11 cellular contexts compared by ENCODE assay signal in genomic region chr15:32434102-32434963, GRCh38. TPM values are rescaled to one million over a fixed set of nuclear protein-coding genes. Genes with fewer than 3 reads are reported as not detected.
DNase-seq lines count a peak whose midpoint lies in the region; ATAC-seq and TF ChIP-seq lines count a peak whose summit lies in the region.
"Not testable (repeated sequence)": the region's sequence is repeated elsewhere in the genome, so short reads cannot be mapped to it uniquely, and the experiment has no call there.
"Had no signal": no experiment of that assay in that cellular context is flagged by ENCODE, and none has a peak within 500 bp of the region (broad histone marks: within the 10 kb centered on the region; RNA-seq: fewer than 3 reads in every experiment).

No MANE protein-coding gene starts in this region.

- not testable (repeated sequence) for H3F3A ChIP-seq in GM23338 (replicated peaks; ENCODE audit: low read depth)

- CTCF ChIA-PET in activated CD8-positive, alpha-beta memory T cell treated with anti-CD3 and anti-CD28 coated beads, Interleukin-2, amount 10 ng/mL, durations not matched to agents 7 days and 5 days (lab: Charles Lee): not testable (repeated sequence)

- intact Hi-C loops in left ventricle myocardium superior (cut with micrococcal nuclease); mucosa of descending colon (cut with DNase I, micrococcal nuclease): not testable (repeated sequence)

- not testable (repeated sequence) for H3K9me3 Mint-ChIP-seq in GM23338; activated CD8-positive, alpha-beta memory T cell treated with anti-CD3 and anti-CD28 coated beads, Interleukin-2, amount 10 ng/mL, durations not matched to agents 7 days and 5 days (ENCODE audit: low read depth); central memory CD8-positive, alpha-beta T cell; stimulated activated effector memory CD8-positive, alpha-beta T cell treated with anti-CD3 and anti-CD28 coated beads, Interleukin-12 subunit alpha, Interleukin-12 subunit beta, amount 100 ng/mL, for 72 hours

- H3K4me3 Mint-ChIP-seq in GM23338; activated CD8-positive, alpha-beta memory T cell treated with anti-CD3 and anti-CD28 coated beads, Interleukin-2, amount 10 ng/mL, durations not matched to agents 7 days and 5 days; central memory CD8-positive, alpha-beta T cell; stimulated activated effector memory CD8-positive, alpha-beta T cell treated with anti-CD3 and anti-CD28 coated beads, Interleukin-12 subunit alpha, Interleukin-12 subunit beta, amount 100 ng/mL, for 72 hours: not testable (repeated sequence)

- not testable (repeated sequence) for H2AFZ ChIP-seq in GM23338

- not testable (repeated sequence) for DNase-seq in GM23338 (ENCODE audit: low spot score); RWPE2 (ENCODE audit: low spot score); activated CD8-positive, alpha-beta memory T cell treated with anti-CD3 and anti-CD28 coated beads, Interleukin-2, amount 10 ng/mL, durations not matched to agents 7 days and 5 days; central memory CD8-positive, alpha-beta T cell (ENCODE audit: low spot score in 2 of 2); left ventricle myocardium superior; mucosa of descending colon; stimulated activated effector memory CD8-positive, alpha-beta T cell treated with anti-CD3 and anti-CD28 coated beads, Interleukin-12 subunit alpha, Interleukin-12 subunit beta, amount 100 ng/mL, for 72 hours (ENCODE audit: low spot score in 2 of 2)

- TF ChIP-seq CTCF in GM23338 (conservative IDR thresholded peaks at IDR 0.05; ENCODE audit: low read depth in 2 of 2); RWPE2 (IDR thresholded peaks at IDR 0.05; ENCODE audit: poor library complexity, severe bottlenecking); mucosa of descending colon (IDR thresholded peaks at IDR 0.05): not testable (repeated sequence)

- H3K27ac ChIP-seq in GM23338 (ENCODE audit: low read depth); RWPE2 (ENCODE audit: poor library complexity, severe bottlenecking): not testable (repeated sequence)

- not testable (repeated sequence) for H3K79me2 ChIP-seq in GM23338 (replicated peaks; ENCODE audit: insufficient read depth)

- H3K9me2 ChIP-seq in GM23338 (ENCODE audit: insufficient read depth): not testable (repeated sequence)

- H3K36me3 ChIP-seq in GM23338 (ENCODE audit: insufficient read depth); RWPE2 (ENCODE audit: low read depth); mucosa of descending colon (ENCODE audit: low read depth): not testable (repeated sequence)

- ATAC-seq in GM23338 (peak; percentile 92), RWPE2 (ENCODE audit: low read depth) (peak; percentile 80), left ventricle myocardium superior (peak; percentile 84), mucosa of descending colon (peak; percentile 84)
- ATAC-seq in activated CD8-positive, alpha-beta memory T cell treated with anti-CD3 and anti-CD28 coated beads, Interleukin-2, amount 10 ng/mL, durations not matched to agents 7 days and 5 days: peak; percentile 79
- peak; percentile 72 for ATAC-seq in central memory CD8-positive, alpha-beta T cell (replicated peaks; ENCODE audit: extremely low read depth, poor library complexity, severe bottlenecking)
- peak; percentile 76 for ATAC-seq in stimulated activated effector memory CD8-positive, alpha-beta T cell treated with anti-CD3 and anti-CD28 coated beads, Interleukin-12 subunit alpha, Interleukin-12 subunit beta, amount 100 ng/mL, for 72 hours

- H3K9me3 ChIP-seq in RWPE2 (ENCODE audit: severe bottlenecking); mucosa of descending colon: not testable (repeated sequence)

- H4K20me1 ChIP-seq in GM23338 (replicated peaks; ENCODE audit: insufficient read depth): not testable (repeated sequence)

- not testable (repeated sequence) for H3K4me1 ChIP-seq in GM23338 (ENCODE audit: insufficient read depth); RWPE2 (ENCODE audit: insufficient read depth, poor library complexity, severe bottlenecking); mucosa of descending colon (ENCODE audit: low read depth)

- not testable (repeated sequence) for H3K27ac Mint-ChIP-seq in GM23338; activated CD8-positive, alpha-beta memory T cell treated with anti-CD3 and anti-CD28 coated beads, Interleukin-2, amount 10 ng/mL, durations not matched to agents 7 days and 5 days; central memory CD8-positive, alpha-beta T cell (ENCODE audit: low read depth); stimulated activated effector memory CD8-positive, alpha-beta T cell treated with anti-CD3 and anti-CD28 coated beads, Interleukin-12 subunit alpha, Interleukin-12 subunit beta, amount 100 ng/mL, for 72 hours

- H3K4me1 Mint-ChIP-seq in GM23338; activated CD8-positive, alpha-beta memory T cell treated with anti-CD3 and anti-CD28 coated beads, Interleukin-2, amount 10 ng/mL, durations not matched to agents 7 days and 5 days; central memory CD8-positive, alpha-beta T cell; stimulated activated effector memory CD8-positive, alpha-beta T cell treated with anti-CD3 and anti-CD28 coated beads, Interleukin-12 subunit alpha, Interleukin-12 subunit beta, amount 100 ng/mL, for 72 hours: not testable (repeated sequence)

- not testable (repeated sequence) for H3K36me3 Mint-ChIP-seq in GM23338 (ENCODE audit: low read depth); activated CD8-positive, alpha-beta memory T cell treated with anti-CD3 and anti-CD28 coated beads, Interleukin-2, amount 10 ng/mL, durations not matched to agents 7 days and 5 days; central memory CD8-positive, alpha-beta T cell (ENCODE audit: insufficient read depth); stimulated activated effector memory CD8-positive, alpha-beta T cell treated with anti-CD3 and anti-CD28 coated beads, Interleukin-12 subunit alpha, Interleukin-12 subunit beta, amount 100 ng/mL, for 72 hours

- H3K4me2 ChIP-seq in GM23338: not testable (repeated sequence)

- not testable (repeated sequence) for H3K4me3 ChIP-seq in GM23338; RWPE2 (ENCODE audit: severe bottlenecking); mucosa of descending colon

- H3K27me3 ChIP-seq in GM23338 (ENCODE audit: insufficient read depth); RWPE2 (ENCODE audit: insufficient read depth, poor library complexity, severe bottlenecking): not testable (repeated sequence)

- H3K27me3 Mint-ChIP-seq in GM23338 (ENCODE audit: insufficient read depth, low read depth, poor library complexity); activated CD8-positive, alpha-beta memory T cell treated with anti-CD3 and anti-CD28 coated beads, Interleukin-2, amount 10 ng/mL, durations not matched to agents 7 days and 5 days; central memory CD8-positive, alpha-beta T cell: not testable (repeated sequence)

RNA-seq across cellular contexts. Expression of gene GOLGA8O, which starts 21.1 kb away (rescaled TPM):
- not detected in 2 replicates for total RNA-seq in GM23338 (2014; rRNA removed; shearing (Covaris generic))
- not detected in 2 replicates for polyA plus RNA-seq in GM23338 (2016; fragmentation: Nextera tagmentation; extraction: Ambion mirVana)
- 1 to 10 TPM; 6.3 to 7.8 TPM for total RNA-seq in activated CD8-positive, alpha-beta memory T cell treated with anti-CD3 and anti-CD28 coated beads, Interleukin-2, amount 10 ng/mL, durations not matched to agents 7 days and 5 days
- total RNA-seq in left ventricle myocardium superior (2.0 TPM), mucosa of descending colon (1 to 10 TPM in 1 of 3 donors, under 1 TPM in 2; 0.60 to 1.5 (median 0.60) TPM)
- total RNA-seq: Daoy, GM23248, RPMI7951 had no signal
- polyA plus RNA-seq: GM23248 had no signal

RNA-seq across cellular contexts. Expression of gene GOLGA8K, which starts 31.2 kb away (rescaled TPM):
- total RNA-seq in GM23338 (2014; rRNA removed; shearing (Covaris generic)): not detected in 2 replicates
- 0.24 TPM in 1 of 2 replicates, not detected in the other for polyA plus RNA-seq in GM23338 (2016; fragmentation: Nextera tagmentation; extraction: Ambion mirVana)
- total RNA-seq in activated CD8-positive, alpha-beta memory T cell treated with anti-CD3 and anti-CD28 coated beads, Interleukin-2, amount 10 ng/mL, durations not matched to agents 7 days and 5 days: 1 to 10 TPM in 1 of 2 experiments, under 1 TPM in 1; 0.68 to 1.5 TPM
- 0.74 TPM for total RNA-seq in left ventricle myocardium superior
- 1 to 10 TPM in 2 of 3 donors, under 1 TPM in 1; 0.43 to 2.0 (median 1.2) TPM for total RNA-seq in mucosa of descending colon
- total RNA-seq: Daoy, GM23248, M059J had no signal
- polyA plus RNA-seq: GM23248 had no signal
